12 cellular contexts compared by ENCODE assay signal in genomic region chr15:72318408-72318942, GRCh38. TPM values are rescaled to one million over a fixed set of nuclear protein-coding genes. Genes with fewer than 3 reads are reported as not detected.
DNase-seq lines count a peak whose midpoint lies in the region; FAIRE-seq and TF ChIP-seq lines count a peak whose summit lies in the region.
"Had no signal": no experiment of that assay in that cellular context is flagged by ENCODE, and none has a peak within 500 bp of the region (broad histone marks: within the 10 kb centered on the region; RNA-seq: fewer than 3 reads in every experiment).

No MANE protein-coding gene starts in this region.

- H3K27ac ChIP-seq in astrocyte (ENCODE audit: low read depth, low read length) (no peak overlapping the region), neural cell (ENCODE audit: low read length) (peak overlapping the region; percentile 3)

- TF ChIP-seq POLR2A in GM12892 (IDR thresholded peaks at IDR 0.05; ENCODE audit: low read depth, low read length), result no peak

- H3K27ac Mint-ChIP-seq in astrocyte (ENCODE audit: unreplicated experiment), result no peak overlapping the region

- no peak for FAIRE-seq in astrocyte (lab: Jason Lieb, UNC)
- FAIRE-seq in urothelium cell line (lab: Jason Lieb, UNC), result no peak
- FAIRE-seq in GM12892 (lab: Jason Lieb, UNC), result no peak
- FAIRE-seq: colon, frontal cortex had no signal

- TF ChIP-seq RAD21 in neural cell (conservative IDR thresholded peaks at IDR 0.05), result no peak

- no peak for TF ChIP-seq CTCF in astrocyte (IDR thresholded peaks at IDR 0.05; ENCODE audit: insufficient read depth, low read depth, low read length)
- no peak for TF ChIP-seq CTCF in neural cell (IDR thresholded peaks at IDR 0.05; ENCODE audit: poor library complexity, severe bottlenecking)

- no peaks in the 10 kb centered on the region for H3K9me2 ChIP-seq in neural cell (ENCODE audit: insufficient read depth, low read length)

- H3K27me3 ChIP-seq in astrocyte (ENCODE audit: insufficient read depth, low read length) (peaks cover 6% of the 10 kb centered on the region), neural cell (ENCODE audit: insufficient read depth, low read depth, low read length) (peaks cover 3% of the 10 kb centered on the region)

- no peaks in the 10 kb centered on the region for H3K36me3 Mint-ChIP-seq in astrocyte (ENCODE audit: low read depth, unreplicated experiment)

- no peaks in the 10 kb centered on the region for H3K36me3 ChIP-seq in astrocyte (ENCODE audit: insufficient read depth, low read length)
- H3K36me3 ChIP-seq in neural cell (ENCODE audit: insufficient read depth, low read length), result no peaks in the 10 kb centered on the region

- H3K9me3 Mint-ChIP-seq in astrocyte (ENCODE audit: unreplicated experiment), result peaks cover 8% of the 10 kb centered on the region

- no peaks in the 10 kb centered on the region for H3F3A ChIP-seq in neural cell (ENCODE audit: insufficient read depth, low read length, poor library complexity, severe bottlenecking)

- H3K79me2 ChIP-seq in astrocyte (ENCODE audit: insufficient read depth, low read length) (no peaks in the 10 kb centered on the region), neural cell (replicated peaks; ENCODE audit: insufficient read depth, low read length) (no peaks in the 10 kb centered on the region)

- H3K4me2 ChIP-seq in astrocyte (ENCODE audit: low read length) (no peak overlapping the region), neural cell (ENCODE audit: low read length) (peak overlapping the region; percentile 61)

- peaks cover 45% of the 10 kb centered on the region for H3K27me3 Mint-ChIP-seq in astrocyte (ENCODE audit: low read depth, unreplicated experiment)

- DNase-seq in NCI-H748 (lab: John Stamatoyannopoulos, UW; ENCODE audit: unreplicated experiment), result peak; percentile 17
- DNase-seq in NCI-H748 treated with DMSO at 0.1 percent for 48 hours (lab: John Stamatoyannopoulos, UW), result no peak
- peak; percentile 11 for DNase-seq in NCI-H2227 (lab: John Stamatoyannopoulos, UW; ENCODE audit: unreplicated experiment)
- DNase-seq in astrocyte (ENCODE audit: low read depth), result no peak
- DNase-seq in urothelium cell line (ENCODE audit: low spot score), result no peak
- no peak for DNase-seq in NCI-H2029 treated with DMSO at 0.1 percent for 48 hours (lab: John Stamatoyannopoulos, UW)
- DNase-seq in GM12892 (ENCODE audit: insufficient read length), result no peak
- DNase-seq: left cardiac atrium, NCI-H1105 treated with DMSO at 0.1 percent for 48 hours had no signal

- H3K9ac ChIP-seq in astrocyte (ENCODE audit: low read length), result no peak overlapping the region
- peak overlapping the region; percentile 77 for H3K9ac ChIP-seq in neural cell (ENCODE audit: low read length)

- no peak for TF ChIP-seq EP300 in neural cell (conservative IDR thresholded peaks at IDR 0.05; ENCODE audit: poor library complexity, severe bottlenecking)

- no peaks in the 10 kb centered on the region for H4K20me1 ChIP-seq in astrocyte (ENCODE audit: insufficient read depth, low read length)
- H4K20me1 ChIP-seq in neural cell (ENCODE audit: insufficient read depth), result no peaks in the 10 kb centered on the region

- H3K9me3 ChIP-seq in astrocyte (ENCODE audit: insufficient read depth, low read depth, low read length), result no peaks in the 10 kb centered on the region
- H3K9me3 ChIP-seq in neural cell (ENCODE audit: low read length), result no peaks in the 10 kb centered on the region

- H2AFZ ChIP-seq in astrocyte (ENCODE audit: low read depth, low read length) (no peak overlapping the region), neural cell (ENCODE audit: low read depth, low read length) (no peak overlapping the region)

- peaks cover 8% of the 10 kb centered on the region for H3K4me1 Mint-ChIP-seq in astrocyte (ENCODE audit: low read depth, unreplicated experiment)

- no peak overlapping the region for H3K4me3 ChIP-seq in astrocyte (ENCODE audit: insufficient read depth, low read depth, low read length)
- peak overlapping the region; percentile 82 for H3K4me3 ChIP-seq in neural cell (ENCODE audit: low read length)

- peaks cover 4% of the 10 kb centered on the region for H3K4me1 ChIP-seq in astrocyte (ENCODE audit: insufficient read depth, low read length)

- peak overlapping the region; percentile 75 for H3K4me3 Mint-ChIP-seq in astrocyte (ENCODE audit: unreplicated experiment)

TF ChIP-seq in neural cell, 6 proteins besides CTCF, POLR2A, EP300 and RAD21:
- TF ChIP-seq MXI1 (conservative IDR thresholded peaks at IDR 0.05; ENCODE audit: poor library complexity, severe bottlenecking), result no peak
- no peak for TF ChIP-seq SMC3 (conservative IDR thresholded peaks at IDR 0.05; ENCODE audit: poor library complexity)

RNA-seq across cellular contexts. Expression of gene CELF6, which starts 1.5 kb away (rescaled TPM):
- 0.41 TPM in 1 of 2 replicates, not detected in the other for total RNA-seq in astrocyte
- 68.6 and 90.1 TPM in 2 replicates for polyA plus RNA-seq in neural cell
- polyA minus RNA-seq in neural cell, result 36.9 and 40.2 TPM in 2 replicates
- polyA plus RNA-seq in GM12892 (2012; ENCODE audit: missing spikeins), result 1.2 TPM

RNA-seq across cellular contexts. Expression of gene PARP6, which starts 46.1 kb away (rescaled TPM):
- 49.9 and 62.7 TPM in 2 replicates for total RNA-seq in astrocyte
- 200 and 218 TPM in 2 replicates for polyA plus RNA-seq in neural cell
- 138 and 150 TPM in 2 replicates for polyA minus RNA-seq in neural cell
- 43.7 TPM for polyA plus RNA-seq in GM12892 (2012; ENCODE audit: missing spikeins)

RNA-seq across cellular contexts. Expression of gene HEXA, which starts 57.3 kb away (rescaled TPM):
- 145 and 178 TPM in 2 replicates for total RNA-seq in astrocyte
- 105 TPM in 2 replicates for polyA plus RNA-seq in neural cell
- polyA minus RNA-seq in neural cell, result 70.4 and 76.8 TPM in 2 replicates
- 61.6 TPM for polyA plus RNA-seq in GM12892 (2012; ENCODE audit: missing spikeins)

Comparison
In these comparisons a context has a peak if more than half of its experiments do, and no peak if none do; other contexts are left out.
1. DNase-seq: peak in NCI-H748 (single experiment) and NCI-H2227 (single experiment); none in NCI-H748 treated with DMSO at 0.1 percent for 48 hours (single experiment), astrocyte (single experiment), urothelium cell line (single experiment), NCI-H2029 treated with DMSO at 0.1 percent for 48 hours (single experiment) and GM12892 (single experiment).